18 cellular contexts compared by ENCODE assay signal in genomic region chr12:130615906-130616305, GRCh38.
DNase-seq lines count a peak whose midpoint lies in the region; ATAC-seq and TF ChIP-seq lines count a peak whose summit lies in the region.
"Had no signal": no experiment of that assay in that cellular context is flagged by ENCODE, and none has a peak within 500 bp of the region (broad histone marks: within the 10 kb centered on the region; RNA-seq: fewer than 3 reads in every experiment).

No MANE protein-coding gene starts in this region.

- TF ChIP-seq CTCF in endodermal cell (conservative IDR thresholded peaks at IDR 0.05) (no peak), sigmoid colon (IDR thresholded peaks at IDR 0.05) (no peak)
- no peak for TF ChIP-seq CTCF in CD4-positive, alpha-beta T cell (IDR thresholded peaks at IDR 0.05)

- H3K27ac ChIP-seq in endodermal cell (ENCODE audit: low read depth, low read length) (no peak overlapping the region), sigmoid colon (no peak overlapping the region)
- no peak overlapping the region for H3K27ac ChIP-seq in CD4-positive, alpha-beta T cell (ENCODE audit: low read depth, low read length)
- H3K27ac ChIP-seq: BLaER1 had no signal

- H3K9me3 Mint-ChIP-seq in endodermal cell = peaks cover 16% of the 10 kb centered on the region
- H3K9me3 Mint-ChIP-seq in CD4-positive, alpha-beta T cell = no peaks in the 10 kb centered on the region
- H3K9me3 Mint-ChIP-seq: CD8-positive, alpha-beta T cell had no signal

- H3K4me1 ChIP-seq in endodermal cell (ENCODE audit: control insufficient read depth, insufficient read depth, low read length) (no peaks in the 10 kb centered on the region), sigmoid colon (no peaks in the 10 kb centered on the region)
- H3K4me1 ChIP-seq: BLaER1, Caco-2 had no signal

- WGBS in endodermal cell (ENCODE audit: insufficient coverage in 1 of 2, insufficient read length in 1 of 2), 2 experiments = 94 to 95% methylated on average over 8 to 14 of the region's 14 CpGs
- 90 to 93% methylated on average over 14 of the region's 14 CpGs for WGBS in sigmoid colon, 2 donors

- no peaks in the 10 kb centered on the region for H3K27me3 ChIP-seq in endodermal cell (ENCODE audit: control insufficient read depth, insufficient read depth, low read length, poor library complexity, severe bottlenecking)
- H3K27me3 ChIP-seq in sigmoid colon = no peaks in the 10 kb centered on the region
- no peaks in the 10 kb centered on the region for H3K27me3 ChIP-seq in CD4-positive, alpha-beta T cell (ENCODE audit: control insufficient read depth, insufficient read depth, low read length)
- H3K27me3 ChIP-seq: BE2C, BLaER1 had no signal

- H3K4me3 ChIP-seq in endodermal cell (ENCODE audit: low read length) = no peak overlapping the region
- H3K4me3 ChIP-seq in sigmoid colon = no peak overlapping the region
- H3K4me3 ChIP-seq: BLaER1 had no signal

- CTCF ChIA-PET in CD4-positive, alpha-beta T cell (lab: Charles Lee) = no interaction called here

- TF ChIP-seq EP300 in sigmoid colon (IDR thresholded peaks at IDR 0.05) = no peak

- H3K4me1 Mint-ChIP-seq in endodermal cell = no peaks in the 10 kb centered on the region
- no peaks in the 10 kb centered on the region for H3K4me1 Mint-ChIP-seq in CD4-positive, alpha-beta T cell (ENCODE audit: low read depth)
- H3K4me1 Mint-ChIP-seq: CD14-positive monocyte; CD4-positive, CD25-positive, alpha-beta regulatory T cell had no signal

- ATAC-seq in HG03175 (IDR thresholded peaks at IDR 0.05; ENCODE audit: unreplicated experiment) = no peak
- ATAC-seq in CD4-positive, alpha-beta T cell (ENCODE audit: poor library complexity) = no peak
- ATAC-seq: CD8-positive, alpha-beta T cell had no signal

- H3K27me3 Mint-ChIP-seq in endodermal cell (ENCODE audit: insufficient read depth) = no peaks in the 10 kb centered on the region
- H3K27me3 Mint-ChIP-seq in CD4-positive, alpha-beta T cell = no peaks in the 10 kb centered on the region
- H3K27me3 Mint-ChIP-seq: CD4-positive, CD25-positive, alpha-beta regulatory T cell had no signal

- H3K4me3 Mint-ChIP-seq in endodermal cell = no peak overlapping the region
- H3K4me3 Mint-ChIP-seq in CD4-positive, alpha-beta T cell = no peak overlapping the region
- H3K4me3 Mint-ChIP-seq: CD14-positive monocyte; CD4-positive, CD25-positive, alpha-beta regulatory T cell; CD8-positive, alpha-beta T cell had no signal

- no peak overlapping the region for H3K27ac Mint-ChIP-seq in endodermal cell
- no peak overlapping the region for H3K27ac Mint-ChIP-seq in CD4-positive, alpha-beta T cell
- H3K27ac Mint-ChIP-seq: CD14-positive monocyte; CD4-positive, CD25-positive, alpha-beta regulatory T cell; CD8-positive, alpha-beta T cell had no signal

- intact Hi-C loops in sigmoid colon (cut with DNase I) = no loop called here
- intact Hi-C loops in CD4-positive, alpha-beta T cell (cut with DNase I, micrococcal nuclease) = no loop called here

- H3K36me3 Mint-ChIP-seq in endodermal cell (ENCODE audit: low read depth) = peaks cover 3% of the 10 kb centered on the region
- H3K36me3 Mint-ChIP-seq in CD4-positive, alpha-beta T cell (ENCODE audit: low read depth) = no peaks in the 10 kb centered on the region
- H3K36me3 Mint-ChIP-seq: CD14-positive monocyte; CD4-positive, CD25-positive, alpha-beta regulatory T cell; CD8-positive, alpha-beta T cell had no signal

- POLR2A ChIA-PET in CD4-positive, alpha-beta T cell (lab: Charles Lee) = no interaction called here

- no peaks in the 10 kb centered on the region for H3K36me3 ChIP-seq in endodermal cell (ENCODE audit: control insufficient read depth, insufficient read depth, low read length)
- no peaks in the 10 kb centered on the region for H3K36me3 ChIP-seq in sigmoid colon
- H3K36me3 ChIP-seq: BLaER1 had no signal

- DNase-seq in endodermal cell (peak; percentile 43), islet precursor cell (peak; percentile 44), sigmoid colon (peak; percentile 43), ecto neural progenitor cell (ENCODE audit: low spot score) (no peak)
- no peak for DNase-seq in CD4-positive, alpha-beta T cell
- DNase-seq: 8988T; ACHN; BE2C; C1 segment of cervical spinal cord; Caco-2; Calu3; CD4-positive, CD25-positive, alpha-beta regulatory T cell; CD8-positive, alpha-beta T cell; DMS79 treated with DMSO at 0.1 percent for 48 hours; GF-D8 had no signal

- TF ChIP-seq POLR2A in sigmoid colon (IDR thresholded peaks at IDR 0.05) = no peak

- H3K9me3 ChIP-seq in endodermal cell (ENCODE audit: control insufficient read depth, low read length) (peaks cover 11% of the 10 kb centered on the region), sigmoid colon (no peaks in the 10 kb centered on the region)
- no peaks in the 10 kb centered on the region for H3K9me3 ChIP-seq in CD4-positive, alpha-beta T cell (ENCODE audit: control insufficient read depth, low read length)
- H3K9me3 ChIP-seq: BE2C, BLaER1, Caco-2 had no signal

- H3K9ac ChIP-seq in endodermal cell (ENCODE audit: extremely low read depth, low read length, poor library complexity, severe bottlenecking) = no peak overlapping the region
- H3K9ac ChIP-seq: BLaER1 had no signal

Comparison
In these comparisons a context has a peak if more than half of its experiments do, and no peak if none do; other contexts are left out.
1. DNase-seq: peak in endodermal cell (single experiment), islet precursor cell (single experiment) and sigmoid colon (single experiment); none in CD4-positive, alpha-beta T cell (0 of 10) and ecto neural progenitor cell (single experiment).